In genomic region chr2:5803547-5803946, GRCh38 we compare ENCODE assay signal across 22 cellular contexts.
DNase-seq lines count a peak whose midpoint lies in the region; ATAC-seq and TF ChIP-seq lines count a peak whose summit lies in the region.
"Had no signal": no experiment of that assay in that cellular context is flagged by ENCODE, and none has a peak within 500 bp of the region (broad histone marks: within the 10 kb centered on the region; RNA-seq: fewer than 3 reads in every experiment).

No MANE protein-coding gene starts in this region.

- H3K79me2 ChIP-seq in fibroblast of lung (ENCODE audit: control insufficient read depth, insufficient read depth, low read length): no peaks in the 10 kb centered on the region
- H3K79me2 ChIP-seq: parathyroid adenoma had no signal

- no peak overlapping the region for H3K4me2 ChIP-seq in fibroblast of lung (ENCODE audit: extremely low read depth, insufficient read depth, low read length)

- H3K27me3 ChIP-seq in AG04450 (ENCODE audit: control insufficient read depth, insufficient read depth, low read length): no peaks in the 10 kb centered on the region
- no peaks in the 10 kb centered on the region for H3K27me3 ChIP-seq in fibroblast of lung (ENCODE audit: control insufficient read depth, insufficient read depth, low read length)
- H3K27me3 ChIP-seq in neuron (ENCODE audit: insufficient read depth, low read length): no peaks in the 10 kb centered on the region
- H3K27me3 ChIP-seq in tibial nerve: no peaks in the 10 kb centered on the region
- H3K27me3 ChIP-seq: breast epithelium, SJCRH30, upper lobe of right lung had no signal

- no peak for TF ChIP-seq POLR2A in tibial nerve (IDR thresholded peaks at IDR 0.05)

- TF ChIP-seq CTCF in AG04450 (IDR thresholded peaks at IDR 0.05; ENCODE audit: low read depth, low read length) (no peak), fibroblast of lung (conservative IDR thresholded peaks at IDR 0.05 in 1 of 2, IDR thresholded peaks at IDR 0.05 in 1 of 2; ENCODE audit: low read depth in 1 of 2, low read length in 2 of 2) (no peak), tibial nerve (IDR thresholded peaks at IDR 0.05) (no peak)

- no peaks in the 10 kb centered on the region for H3K36me3 ChIP-seq in fibroblast of lung (ENCODE audit: control insufficient read depth, insufficient read depth, low read length)
- H3K36me3 ChIP-seq in neuron (ENCODE audit: insufficient read depth, low read length): no peaks in the 10 kb centered on the region
- no peaks in the 10 kb centered on the region for H3K36me3 ChIP-seq in tibial nerve
- H3K36me3 ChIP-seq: breast epithelium, heart right ventricle, SJCRH30, upper lobe of right lung had no signal

- POLR2A ChIA-PET in AG04450 (lab: Yijun Ruan, JAX): interaction anchor here (1.5 kb wide), 1 partner anchor 38 kb away, joined by 3 read pairs; no protein-coding TSS in a partner anchor

- no peak overlapping the region for H2AFZ ChIP-seq in fibroblast of lung (ENCODE audit: low read length)
- H2AFZ ChIP-seq in neuron (ENCODE audit: low read depth, low read length): peak overlapping the region; percentile 44
- H2AFZ ChIP-seq: parathyroid adenoma had no signal

- peaks cover 4% of the 10 kb centered on the region; the same call in 1 of the 2 replicates for H3K9me3 ChIP-seq in AG04450 (ENCODE audit: control insufficient read depth, insufficient read depth, low read length)
- H3K9me3 ChIP-seq in fibroblast of lung (ENCODE audit: control insufficient read depth, insufficient read depth, low read depth, low read length): no peaks in the 10 kb centered on the region
- H3K9me3 ChIP-seq in neuron (ENCODE audit: low read length): peaks cover 5% of the 10 kb centered on the region
- peaks cover 0 to 12% (median 0%) of the 10 kb centered on the region in 4 donors for H3K9me3 ChIP-seq in tibial nerve
- H3K9me3 ChIP-seq: SJCRH30, upper lobe of right lung had no signal

- H3K4me1 ChIP-seq in fibroblast of lung (ENCODE audit: control insufficient read depth, extremely low read depth, insufficient read depth, low read length) (no peaks in the 10 kb centered on the region), neuron (ENCODE audit: insufficient read depth, low read length) (peaks cover 12% of the 10 kb centered on the region), tibial nerve (no peaks in the 10 kb centered on the region)
- H3K4me1 ChIP-seq: breast epithelium, heart right ventricle, parathyroid adenoma, SJCRH30, upper lobe of right lung had no signal

- no peak for TF ChIP-seq EP300 in tibial nerve (IDR thresholded peaks at IDR 0.05)

- ATAC-seq in HG02798 (IDR thresholded peaks at IDR 0.05; ENCODE audit: poor library complexity, unreplicated experiment): no peak
- ATAC-seq: heart right ventricle, left colon, mucosa of descending colon, upper lobe of right lung had no signal

- peak overlapping the region; percentile 65 for H3K27ac ChIP-seq in AG04450 (ENCODE audit: low read depth, low read length)
- H3K27ac ChIP-seq in fibroblast of lung (ENCODE audit: insufficient read depth, low read length): no peak overlapping the region
- no peak overlapping the region for H3K27ac ChIP-seq in tibial nerve
- H3K27ac ChIP-seq: breast epithelium, heart right ventricle, parathyroid adenoma, SJCRH30, upper lobe of right lung had no signal

- no peaks in the 10 kb centered on the region for H4K20me1 ChIP-seq in fibroblast of lung (ENCODE audit: control insufficient read depth, extremely low read depth, insufficient read depth, low read length)

- CTCF ChIA-PET in AG04450 (lab: Charles Lee): interaction anchor here (0.8 to 1.2 kb wide), 2 partner anchors 35 to 114 kb away, joined by 4 to 11 read pairs; no protein-coding TSS in a partner anchor

- H3K4me3 ChIP-seq in AG04450 (ENCODE audit: low read depth, low read length): no peak overlapping the region
- H3K4me3 ChIP-seq in fibroblast of lung (replicated peaks in 1 of 4; ENCODE audit: control extremely low read depth in 1 of 4, insufficient read depth in 1 of 4, low read depth in 3 of 4, low read length in 4 of 4): no peak overlapping the region
- H3K4me3 ChIP-seq in neuron (ENCODE audit: low read length): peak overlapping the region; percentile 7
- H3K4me3 ChIP-seq in tibial nerve: no peak overlapping the region
- H3K4me3 ChIP-seq: breast epithelium, heart right ventricle, mucosa of descending colon, SJCRH30, upper lobe of right lung had no signal

- H3K9ac ChIP-seq in fibroblast of lung (ENCODE audit: insufficient read depth, low read length): no peak overlapping the region
- H3K9ac ChIP-seq: parathyroid adenoma had no signal

- WGBS in tibial nerve, 2 donors: 38% methylated on average over 8 of the region's 8 CpGs

- DNase-seq in AG04450 (ENCODE audit: low read depth, low spot score) (peak; percentile 59), SW480 (ENCODE audit: low spot score) (peak; percentile 9), fibroblast of lung (ENCODE audit: low read depth in 2 of 2) (peak; percentile 26 to 86), tibial nerve (ENCODE audit: low spot score in 2 of 2) (no peak), NOMO-1 treated with DMSO at 0.1 percent for 48 hours (lab: John Stamatoyannopoulos, UW; ENCODE audit: unreplicated experiment) (no peak), HUDEP-2 (lab: John Stamatoyannopoulos, UW; ENCODE audit: unreplicated experiment in 76 of 76) (no peak)
- DNase-seq: activated CD4-positive, alpha-beta T cell treated with anti-CD3 and anti-CD28 coated beads for 48 hours; activated naive CD4-positive, alpha-beta T cell treated with anti-CD3 and anti-CD28 coated beads, Interleukin-2, amount 50 U/mL, for 16 hours; GF-D8; H9; heart right ventricle; left colon; mucosa of descending colon; NCI-H1436; NCI-H226; stimulated activated naive CD4-positive, alpha-beta T cell; upper lobe of right lung had no signal

Comparison
In these comparisons a context has a peak if more than half of its experiments do, and no peak if none do; other contexts are left out.
1. DNase-seq: peak in AG04450 (single experiment), SW480 (single experiment) and fibroblast of lung (2 of 2); none in tibial nerve (0 of 2), NOMO-1 treated with DMSO at 0.1 percent for 48 hours (single experiment) and HUDEP-2 (0 of 76).